1 cellular context compared by ENCODE assay signal in genomic region chr19:58002384-58003152, GRCh38.
TF ChIP-seq lines count a peak whose summit lies in the region.

Gene ZNF606 (minus strand): TSS chr19:58002820. CDS start chr19:58001319, 1,501 bp downstream.

TF ChIP-seq in HepG2, 621 proteins besides CTCF, POLR2A, EP300 and RAD21 (continued from another document and continues in another):
- no peak for TF ChIP-seq DZIP1 (CRISPR knock-in tag; IDR thresholded peaks at IDR 0.05)
- 0 out of 2 replicates have a peak, but pooled peaks have one; percentile 50 for TF ChIP-seq ELF4 (CRISPR knock-in tag; IDR thresholded peaks at IDR 0.05; ENCODE audit: borderline replicate concordance)
- peak; percentile 58; the same call in 1 of the 2 replicates for TF ChIP-seq ATF7-NPFF (CRISPR knock-in tag; IDR thresholded peaks at IDR 0.05; ENCODE audit: low read depth)
- peak; percentile 59; the same call in 1 of the 2 replicates for TF ChIP-seq ZNF614 (CRISPR knock-in tag; IDR thresholded peaks at IDR 0.05; ENCODE audit: borderline replicate concordance)
- no peak for TF ChIP-seq DNMT1 (CRISPR knock-in tag; IDR thresholded peaks at IDR 0.05)
- TF ChIP-seq ZKSCAN1 (IDR thresholded peaks at IDR 0.05; ENCODE audit: low read length) = no peak
- no peak for TF ChIP-seq ZNF550 (CRISPR knock-in tag; IDR thresholded peaks at IDR 0.05; ENCODE audit: borderline replicate concordance)
- no peak; the same call in 1 of the 2 replicates for TF ChIP-seq ATF6 (CRISPR knock-in tag; conservative IDR thresholded peaks at IDR 0.05)
- TF ChIP-seq ZFP91 (CRISPR knock-in tag; IDR thresholded peaks at IDR 0.05; ENCODE audit: borderline replicate concordance) = peak; percentile 94
- TF ChIP-seq POGK (CRISPR knock-in tag; conservative IDR thresholded peaks at IDR 0.05) = peak; percentile 82
- TF ChIP-seq AGO1 (IDR thresholded peaks at IDR 0.05; ENCODE audit: low read depth, low read length, poor library complexity, severe bottlenecking) = no peak
- TF ChIP-seq ZNF615 (CRISPR knock-in tag; IDR thresholded peaks at IDR 0.05; ENCODE audit: borderline replicate concordance) = no peak
- no peak for TF ChIP-seq ZNF251 (CRISPR knock-in tag; IDR thresholded peaks at IDR 0.05)
- TF ChIP-seq ZBTB7A (CRISPR knock-in tag; IDR thresholded peaks at IDR 0.05) = no peak; the same call in 1 of the 2 replicates
- TF ChIP-seq ZNF574 (CRISPR knock-in tag; IDR thresholded peaks at IDR 0.05) = peak; percentile 93
- TF ChIP-seq REXO4 (CRISPR knock-in tag; IDR thresholded peaks at IDR 0.05; ENCODE audit: borderline replicate concordance) = no peak
- TF ChIP-seq TOE1 (CRISPR knock-in tag; IDR thresholded peaks at IDR 0.05) = no peak
- no peak for TF ChIP-seq ZNF354B (CRISPR knock-in tag; IDR thresholded peaks at IDR 0.05)
- peak; percentile 80 for TF ChIP-seq ATF2 (CRISPR knock-in tag; IDR thresholded peaks at IDR 0.05)
- peak; percentile 83 for TF ChIP-seq TOPORS (CRISPR knock-in tag; IDR thresholded peaks at IDR 0.05)
- 0 out of 2 replicates have a peak, but pooled peaks have one; percentile 42 for TF ChIP-seq SIN3B (IDR thresholded peaks at IDR 0.05; ENCODE audit: low read length)
- TF ChIP-seq ETS1 (CRISPR knock-in tag; IDR thresholded peaks at IDR 0.05) = no peak
- no peak for TF ChIP-seq SOX6 (IDR thresholded peaks at IDR 0.05)
- TF ChIP-seq SOX6 (CRISPR knock-in tag; IDR thresholded peaks at IDR 0.05) = peak; percentile 46
- peak; percentile 40 for TF ChIP-seq ZNF407 (CRISPR knock-in tag; IDR thresholded peaks at IDR 0.05; ENCODE audit: not compliant biosample characterization)
- no peak; the same call in 1 of the 2 replicates for TF ChIP-seq ZBTB14 (CRISPR knock-in tag; IDR thresholded peaks at IDR 0.05)
- TF ChIP-seq MEIS1 (CRISPR knock-in tag; IDR thresholded peaks at IDR 0.05; ENCODE audit: borderline replicate concordance) = peak; percentile 87; the same call in 1 of the 2 replicates
- no peak for TF ChIP-seq SMARCE1 (IDR thresholded peaks at IDR 0.05; ENCODE audit: borderline replicate concordance)
- TF ChIP-seq ZNF780A (CRISPR knock-in tag; IDR thresholded peaks at IDR 0.05) = no peak
